9 cellular contexts compared by ENCODE assay signal in genomic region chr9:101977614-101978210, GRCh38.
DNase-seq lines count a peak whose midpoint lies in the region; ATAC-seq and TF ChIP-seq lines count a peak whose summit lies in the region.
"Had no signal": no experiment of that assay in that cellular context is flagged by ENCODE, and none has a peak within 500 bp of the region (broad histone marks: within the 10 kb centered on the region; RNA-seq: fewer than 3 reads in every experiment).

No MANE protein-coding gene starts in this region.

- no peaks in the 10 kb centered on the region for H3K4me1 ChIP-seq in CD8-positive, alpha-beta memory T cell (ENCODE audit: insufficient read depth, low read length)

- no peaks in the 10 kb centered on the region for H3K36me3 ChIP-seq in CD8-positive, alpha-beta memory T cell (ENCODE audit: insufficient read depth, low read length)

- no peaks in the 10 kb centered on the region for H3K9me3 ChIP-seq in CD8-positive, alpha-beta memory T cell (ENCODE audit: low read length)

- no peaks in the 10 kb centered on the region for H3K9me3 Mint-ChIP-seq in MCF 10A (ENCODE audit: unreplicated experiment)
- H3K9me3 Mint-ChIP-seq in activated CD4-positive, alpha-beta T cell treated with anti-CD3 and anti-CD28 coated beads, Interleukin-2, amount 10 ng/mL, durations not matched to agents 7 days and 5 days = no peaks in the 10 kb centered on the region
- peaks cover 0 to 2% (median 0%) of the 10 kb centered on the region in 5 donors for H3K9me3 Mint-ChIP-seq in CD8-positive, alpha-beta memory T cell
- H3K9me3 Mint-ChIP-seq: CD4-positive, CD25-positive, alpha-beta regulatory T cell had no signal

- intact Hi-C loops in MCF 10A (cut with micrococcal nuclease) = loop anchor here (5.0 to 10.0 kb wide), 2 partner anchors 265 to 373 kb away; no protein-coding TSS in a partner anchor

- peak; percentile 39 for DNase-seq in NCI-H1436 (lab: John Stamatoyannopoulos, UW)
- no peak for DNase-seq in NCI-H1436 treated with DMSO at 0.1 percent for 48 hours (lab: John Stamatoyannopoulos, UW)
- peak in 2 of 3 experiments; percentile 25 to 72 for DNase-seq in NCI-H1417 (lab: John Stamatoyannopoulos, UW)
- peak; percentile 45 for DNase-seq in MCF 10A (ENCODE audit: unreplicated experiment)
- peak; percentile 1 for DNase-seq in myocyte (ENCODE audit: low read depth)
- DNase-seq in activated CD4-positive, alpha-beta T cell treated with anti-CD3 and anti-CD28 coated beads, Interleukin-2, amount 10 ng/mL, durations not matched to agents 7 days and 5 days = no peak
- DNase-seq in CD8-positive, alpha-beta memory T cell = no peak

- no peaks in the 10 kb centered on the region for H3K36me3 Mint-ChIP-seq in MCF 10A (ENCODE audit: insufficient read depth, unreplicated experiment)
- H3K36me3 Mint-ChIP-seq in activated CD4-positive, alpha-beta T cell treated with anti-CD3 and anti-CD28 coated beads, Interleukin-2, amount 10 ng/mL, durations not matched to agents 7 days and 5 days (ENCODE audit: low read depth) = no peaks in the 10 kb centered on the region
- H3K36me3 Mint-ChIP-seq in CD8-positive, alpha-beta memory T cell = no peaks in the 10 kb centered on the region
- H3K36me3 Mint-ChIP-seq: CD4-positive, CD25-positive, alpha-beta regulatory T cell had no signal

- CTCF ChIA-PET in MCF 10A (lab: Yijun Ruan, JAX) = interaction anchor here (0.7 to 2.6 kb wide), 10 partner anchors 10 to 1006 kb away, joined by 3 to 8 read pairs (median 3); no protein-coding TSS in a partner anchor
- CTCF ChIA-PET in activated CD4-positive, alpha-beta T cell treated with anti-CD3 and anti-CD28 coated beads, Interleukin-2, amount 10 ng/mL, durations not matched to agents 7 days and 5 days (lab: Charles Lee) = no interaction called here
- CTCF ChIA-PET in CD8-positive, alpha-beta memory T cell (lab: Charles Lee) = no interaction called here

- no peak overlapping the region for H3K4me3 ChIP-seq in CD8-positive, alpha-beta memory T cell (ENCODE audit: low read length)

- H3K27ac ChIP-seq in CD8-positive, alpha-beta memory T cell (ENCODE audit: low read depth, low read length) = no peak overlapping the region

- peak; percentile 72 for ATAC-seq in HG02678 (IDR thresholded peaks at IDR 0.05; ENCODE audit: unreplicated experiment)

- no TSS peak for BruUV-seq in MCF 10A (replicated peaks; lab: Mats Ljungman, UMichigan)

- TF ChIP-seq CTCF in MCF 10A (IDR thresholded peaks at IDR 0.05; ENCODE audit: unreplicated experiment) = peak; percentile 70

- H3K27me3 Mint-ChIP-seq in MCF 10A (ENCODE audit: insufficient read depth, unreplicated experiment) = peaks cover 74% of the 10 kb centered on the region
- H3K27me3 Mint-ChIP-seq in activated CD4-positive, alpha-beta T cell treated with anti-CD3 and anti-CD28 coated beads, Interleukin-2, amount 10 ng/mL, durations not matched to agents 7 days and 5 days = no peaks in the 10 kb centered on the region
- peaks cover 0 to 3% of the 10 kb centered on the region in 2 donors for H3K27me3 Mint-ChIP-seq in CD8-positive, alpha-beta memory T cell
- H3K27me3 Mint-ChIP-seq: CD4-positive, CD25-positive, alpha-beta regulatory T cell had no signal

- H3K27ac Mint-ChIP-seq in MCF 10A (ENCODE audit: low read depth, unreplicated experiment) = no peak overlapping the region
- no peak overlapping the region for H3K27ac Mint-ChIP-seq in activated CD4-positive, alpha-beta T cell treated with anti-CD3 and anti-CD28 coated beads, Interleukin-2, amount 10 ng/mL, durations not matched to agents 7 days and 5 days
- no peak overlapping the region for H3K27ac Mint-ChIP-seq in CD8-positive, alpha-beta memory T cell
- H3K27ac Mint-ChIP-seq: CD4-positive, CD25-positive, alpha-beta regulatory T cell had no signal

- no peaks in the 10 kb centered on the region for H3K4me1 Mint-ChIP-seq in MCF 10A (ENCODE audit: insufficient read depth, unreplicated experiment)
- no peaks in the 10 kb centered on the region for H3K4me1 Mint-ChIP-seq in activated CD4-positive, alpha-beta T cell treated with anti-CD3 and anti-CD28 coated beads, Interleukin-2, amount 10 ng/mL, durations not matched to agents 7 days and 5 days
- H3K4me1 Mint-ChIP-seq in CD8-positive, alpha-beta memory T cell = no peaks in the 10 kb centered on the region
- H3K4me1 Mint-ChIP-seq: CD4-positive, CD25-positive, alpha-beta regulatory T cell had no signal

- no peak overlapping the region for H3K4me3 Mint-ChIP-seq in MCF 10A (ENCODE audit: unreplicated experiment)
- H3K4me3 Mint-ChIP-seq in activated CD4-positive, alpha-beta T cell treated with anti-CD3 and anti-CD28 coated beads, Interleukin-2, amount 10 ng/mL, durations not matched to agents 7 days and 5 days = no peak overlapping the region
- H3K4me3 Mint-ChIP-seq in CD8-positive, alpha-beta memory T cell = no peak overlapping the region
- H3K4me3 Mint-ChIP-seq: CD4-positive, CD25-positive, alpha-beta regulatory T cell had no signal

- POLR2A ChIA-PET in MCF 10A (lab: Yijun Ruan, JAX) = no interaction called here
- POLR2A ChIA-PET in activated CD4-positive, alpha-beta T cell treated with anti-CD3 and anti-CD28 coated beads, Interleukin-2, amount 10 ng/mL, durations not matched to agents 7 days and 5 days (lab: Charles Lee) = interaction anchor here (0.6 kb wide), 1 partner anchor 261 kb away, joined by 3 read pairs; no protein-coding TSS in a partner anchor
- POLR2A ChIA-PET in CD8-positive, alpha-beta memory T cell (lab: Charles Lee) = no interaction called here

- no peaks in the 10 kb centered on the region for H3K27me3 ChIP-seq in CD8-positive, alpha-beta memory T cell (ENCODE audit: insufficient read depth, low read length, poor library complexity, severe bottlenecking)

Comparison
In these comparisons a context has a peak if more than half of its experiments do, and no peak if none do; other contexts are left out.
1. DNase-seq: peak in NCI-H1436 (single experiment), NCI-H1417 (2 of 3), MCF 10A (single experiment) and myocyte (single experiment); none in NCI-H1436 treated with DMSO at 0.1 percent for 48 hours (single experiment), activated CD4-positive, alpha-beta T cell treated with anti-CD3 and anti-CD28 coated beads, Interleukin-2, amount 10 ng/mL, durations not matched to agents 7 days and 5 days (single experiment) and CD8-positive, alpha-beta memory T cell (0 of 5).